In the genomic region with DNA sequence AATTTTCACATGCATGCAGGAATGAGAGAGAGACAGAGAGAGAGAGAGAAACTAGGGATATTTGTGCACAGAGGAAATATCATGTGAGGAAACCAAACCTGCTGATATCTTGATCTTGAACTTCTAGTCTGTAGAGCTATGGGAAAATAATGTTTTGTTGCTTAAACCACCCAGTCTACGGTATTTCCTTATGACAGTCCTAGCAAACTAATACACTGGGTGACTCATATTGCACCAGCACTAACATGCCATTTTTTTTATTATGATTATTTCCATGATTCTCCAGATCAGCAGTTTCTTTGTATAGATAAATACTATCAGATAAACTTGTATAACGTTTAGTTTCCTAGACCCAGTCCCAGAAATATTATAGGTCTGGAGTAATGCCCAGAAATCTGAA, we compare ENCODE assay signal across 18 cellular contexts.
DNase-seq lines count a peak whose midpoint lies in the region; ATAC-seq and TF ChIP-seq lines count a peak whose summit lies in the region.
"Had no signal": no experiment of that assay in that cellular context is flagged by ENCODE, and none has a peak within 500 bp of the region (broad histone marks: within the 10 kb centered on the region; RNA-seq: fewer than 3 reads in every experiment).

No MANE protein-coding gene starts in this region.

- intact Hi-C loops in thyroid gland (cut with DNase I) = no loop called here

- POLR2A ChIA-PET in RWPE1 (lab: Yijun Ruan, JAX; ENCODE audit: low non-redundant PET) = no interaction called here

- no peak overlapping the region for H3K4me3 ChIP-seq in gastroesophageal sphincter
- no peak overlapping the region for H3K4me3 ChIP-seq in thyroid gland (replicated peaks in 1 of 3)
- H3K4me3 ChIP-seq: GM23338 had no signal

- H3K36me3 ChIP-seq in gastroesophageal sphincter = no peaks in the 10 kb centered on the region
- no peaks in the 10 kb centered on the region for H3K36me3 ChIP-seq in thyroid gland

- H3K27me3 ChIP-seq in foreskin keratinocyte = no peaks in the 10 kb centered on the region
- no peaks in the 10 kb centered on the region for H3K27me3 ChIP-seq in gastroesophageal sphincter
- no peaks in the 10 kb centered on the region for H3K27me3 ChIP-seq in thyroid gland

- no peak for TF ChIP-seq EP300 in gastroesophageal sphincter (IDR thresholded peaks at IDR 0.05)

- no peak for TF ChIP-seq CTCF in RWPE1 (conservative IDR thresholded peaks at IDR 0.05; ENCODE audit: low read depth)
- no peak for TF ChIP-seq CTCF in foreskin keratinocyte (conservative IDR thresholded peaks at IDR 0.05)
- TF ChIP-seq CTCF in gastroesophageal sphincter (IDR thresholded peaks at IDR 0.05) = no peak
- TF ChIP-seq CTCF in thyroid gland (IDR thresholded peaks at IDR 0.05) = no peak

- H3K9me3 ChIP-seq in gastroesophageal sphincter (no peaks in the 10 kb centered on the region), thyroid gland (no peaks in the 10 kb centered on the region)
- H3K9me3 ChIP-seq: Caco-2 had no signal

- CTCF ChIA-PET in RWPE1 (lab: Yijun Ruan, JAX) = interaction anchor here (0.7 to 0.8 kb wide), 2 partner anchors 13 to 55 kb away, joined by 3 to 4 read pairs; no protein-coding TSS in a partner anchor

- WGBS in gastroesophageal sphincter (ENCODE audit: low coverage in 1 of 2), 2 donors = 29 to 34% methylated on average over 2 of the region's 2 CpGs
- 49 to 77% methylated on average over 2 of the region's 2 CpGs for WGBS in thyroid gland, 2 donors

- DNase-seq in HPDE6-E6E7 (ENCODE audit: extremely low spot score) (peak; percentile 6), RWPE1 (ENCODE audit: low spot score) (peak; percentile 3), foreskin keratinocyte (peak; percentile 39 to 67), thyroid gland (no peak)
- DNase-seq in stimulated activated CD4-positive, alpha-beta T cell treated with anti-CD3 and anti-CD28 coated beads, Interleukin-4, amount 100 ng/mL, for 24 hours = no peak
- DNase-seq: AML-193; Caco-2; CD4-positive, alpha-beta T cell; GDM1; HCEC 1CT; KBM-7 had no signal

- ATAC-seq in SK-N-SH treated with all-trans-retinoic acid at 6 μM for 48 hours (peak; percentile 63; the same call in 2 of the 3 replicates), foreskin keratinocyte (peak; percentile 96), GM21737 (IDR thresholded peaks at IDR 0.05; ENCODE audit: unreplicated experiment) (no peak), gastroesophageal sphincter (no peak)
- ATAC-seq: GM23338, HepG2 had no signal

- TF ChIP-seq POLR2A in gastroesophageal sphincter (IDR thresholded peaks at IDR 0.05) = no peak
- TF ChIP-seq POLR2A in thyroid gland (IDR thresholded peaks at IDR 0.05) = no peak

- no peaks in the 10 kb centered on the region for H3K4me1 ChIP-seq in foreskin keratinocyte
- no peaks in the 10 kb centered on the region for H3K4me1 ChIP-seq in gastroesophageal sphincter
- no peaks in the 10 kb centered on the region for H3K4me1 ChIP-seq in thyroid gland
- H3K4me1 ChIP-seq: Caco-2 had no signal

- H3K27ac ChIP-seq in RWPE1 = no peak overlapping the region
- H3K27ac ChIP-seq in foreskin keratinocyte = no peak overlapping the region
- no peak overlapping the region for H3K27ac ChIP-seq in gastroesophageal sphincter
- no peak overlapping the region for H3K27ac ChIP-seq in thyroid gland
- H3K27ac ChIP-seq: C4-2B, HL-60 had no signal

TF ChIP-seq in SK-N-SH treated with all-trans-retinoic acid at 6 μM for 48 hours, 23 proteins besides CTCF, POLR2A, EP300 and RAD21:
- TF ChIP-seq RARB (CRISPR knock-in tag; IDR thresholded peaks at IDR 0.05) = no peak
- TF ChIP-seq TCF4 (CRISPR knock-in tag; IDR thresholded peaks at IDR 0.05; ENCODE audit: borderline replicate concordance) = no peak
- TF ChIP-seq ZFP3 (CRISPR knock-in tag; IDR thresholded peaks at IDR 0.05) = no peak
- no peak for TF ChIP-seq BACH2 (CRISPR knock-in tag; IDR thresholded peaks at IDR 0.05; ENCODE audit: borderline replicate concordance)
- no peak for TF ChIP-seq SNAI2 (CRISPR knock-in tag; IDR thresholded peaks at IDR 0.05)

Comparison
In these comparisons a context has a peak if more than half of its experiments do, and no peak if none do; other contexts are left out.
1. DNase-seq: peak in HPDE6-E6E7 (single experiment), RWPE1 (single experiment) and foreskin keratinocyte (2 of 2); none in stimulated activated CD4-positive, alpha-beta T cell treated with anti-CD3 and anti-CD28 coated beads, Interleukin-4, amount 100 ng/mL, for 24 hours (single experiment) and thyroid gland (0 of 2).
2. ATAC-seq: peak in SK-N-SH treated with all-trans-retinoic acid at 6 μM for 48 hours (single experiment) and foreskin keratinocyte (single experiment); none in GM21737 (single experiment) and gastroesophageal sphincter (single experiment).